Comparison of ENCODE assay signal across 8 cellular contexts in the genomic region with DNA sequence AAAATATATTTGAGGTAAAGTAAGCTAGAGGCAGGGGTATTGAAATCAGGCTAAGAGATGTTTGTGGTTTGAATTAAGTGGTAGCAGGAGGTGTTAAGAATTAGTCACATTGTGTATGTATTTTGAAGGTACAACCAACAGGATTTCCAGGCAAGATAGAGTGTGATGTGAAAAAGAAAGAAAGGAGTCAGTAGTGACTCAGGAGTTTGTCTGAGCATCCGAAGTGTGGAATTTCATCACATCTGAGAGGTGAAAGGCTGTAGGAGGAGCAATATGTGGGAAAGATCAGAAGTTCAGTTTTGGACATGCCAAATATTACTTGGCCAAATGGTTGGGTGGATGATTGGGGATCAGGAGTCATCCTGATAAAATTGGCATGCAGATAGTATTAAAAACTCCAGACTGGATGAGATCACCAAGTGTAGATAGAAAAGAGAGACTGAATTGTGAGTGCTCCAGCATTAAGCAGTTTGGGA. TPM values are rescaled to one million over a fixed set of nuclear protein-coding genes. Genes with fewer than 3 reads are reported as not detected.
DNase-seq lines count a peak whose midpoint lies in the region; ATAC-seq, FAIRE-seq and TF ChIP-seq lines count a peak whose summit lies in the region.

No MANE protein-coding gene starts in this region.

- intact Hi-C loops in ovary (cut with DNase I) = no loop called here

- no peaks in the 10 kb centered on the region for H3K36me3 Mint-ChIP-seq in endothelial cell (ENCODE audit: low read depth, unreplicated experiment)

- peak overlapping the region; percentile 14 for H3K27ac Mint-ChIP-seq in endothelial cell (ENCODE audit: unreplicated experiment)

- peak overlapping the region; percentile 58 for H3K27ac ChIP-seq in neutrophil
- H3K27ac ChIP-seq in ovary = no peak overlapping the region

- H3K4me3 Mint-ChIP-seq in endothelial cell (ENCODE audit: unreplicated experiment) = no peak overlapping the region

- WGBS in ovary, 3 donors = 16 to 24% (median 16%) methylated on average over 1 of the region's 1 CpG

- DNase-seq in EL = peak; percentile 95
- DNase-seq in RCC 7860 (ENCODE audit: low spot score) = peak; percentile 57
- no peak for DNase-seq in endothelial cell (ENCODE audit: low spot score)
- DNase-seq in ovary = no peak
- no peak for DNase-seq in NCI-H1436 (lab: John Stamatoyannopoulos, UW)

- no peaks in the 10 kb centered on the region for H3K9me3 Mint-ChIP-seq in endothelial cell (ENCODE audit: unreplicated experiment)

- peaks cover 14% of the 10 kb centered on the region for H3K4me1 Mint-ChIP-seq in endothelial cell (ENCODE audit: unreplicated experiment)

- TF ChIP-seq EP300 in ovary (IDR thresholded peaks at IDR 0.05) = no peak

- peak; percentile 78 for FAIRE-seq in RCC 7860 (lab: Jason Lieb, UNC)

- ATAC-seq in HG02884 (IDR thresholded peaks at IDR 0.05; ENCODE audit: unreplicated experiment) (no peak), HG02759 (IDR thresholded peaks at IDR 0.05; ENCODE audit: unreplicated experiment) (no peak)

- TF ChIP-seq POLR2A in ovary (IDR thresholded peaks at IDR 0.05) = no peak

- TF ChIP-seq CTCF in endothelial cell (IDR thresholded peaks at IDR 0.05; ENCODE audit: unreplicated experiment) = no peak
- no peak for TF ChIP-seq CTCF in neutrophil (IDR thresholded peaks at IDR 0.05)
- TF ChIP-seq CTCF in ovary (IDR thresholded peaks at IDR 0.05) = no peak

- H3K4me1 ChIP-seq in neutrophil (ENCODE audit: control insufficient read depth in 1 of 2, insufficient read depth in 1 of 2, low read depth in 1 of 2, low read length in 1 of 2) (peaks cover 10 to 14% of the 10 kb centered on the region in 2 experiments), ovary (ENCODE audit: insufficient read depth) (peaks cover 11% of the 10 kb centered on the region)

- no peaks in the 10 kb centered on the region for H3K9me3 ChIP-seq in neutrophil
- no peaks in the 10 kb centered on the region for H3K9me3 ChIP-seq in ovary

- H3K36me3 ChIP-seq in neutrophil (peaks cover 3% of the 10 kb centered on the region), ovary (no peaks in the 10 kb centered on the region)

- H3K4me3 ChIP-seq in neutrophil (ENCODE audit: low read depth in 1 of 2, low read length in 1 of 2) (no peak overlapping the region), ovary (no peak overlapping the region)

- no peaks in the 10 kb centered on the region for H3K27me3 ChIP-seq in neutrophil
- no peaks in the 10 kb centered on the region for H3K27me3 ChIP-seq in ovary

- no peaks in the 10 kb centered on the region for H3K27me3 Mint-ChIP-seq in endothelial cell (ENCODE audit: unreplicated experiment)

RNA-seq across cellular contexts. Expression of a gene that starts 32.1 kb away (rescaled TPM):
- total RNA-seq in endothelial cell (ENCODE audit: unreplicated experiment) (9.4 TPM), ovary (10 to 100 TPM in 2 of 7 donors, 1 to 10 TPM in 5; 2.7 to 16.4 (median 6.4) TPM)
- 1 to 10 TPM; 1.1 to 1.8 TPM for polyA plus RNA-seq in ovary

RNA-seq across cellular contexts. Expression of a gene that starts 32.7 kb away (rescaled TPM):
- total RNA-seq in endothelial cell (ENCODE audit: unreplicated experiment) (100.0 TPM), ovary (10 to 100 TPM; 57.5 to 95.1 (median 81.6) TPM)
- polyA plus RNA-seq in ovary = 10 to 100 TPM; 19.2 to 20.5 TPM

Comparison
In these comparisons a context has a peak if more than half of its experiments do, and no peak if none do; other contexts are left out.
1. DNase-seq: peak in EL (single experiment) and RCC 7860 (single experiment); none in endothelial cell (single experiment), ovary (0 of 5) and NCI-H1436 (single experiment).